Comparison of ENCODE assay signal across 9 cellular contexts in the genomic region with DNA sequence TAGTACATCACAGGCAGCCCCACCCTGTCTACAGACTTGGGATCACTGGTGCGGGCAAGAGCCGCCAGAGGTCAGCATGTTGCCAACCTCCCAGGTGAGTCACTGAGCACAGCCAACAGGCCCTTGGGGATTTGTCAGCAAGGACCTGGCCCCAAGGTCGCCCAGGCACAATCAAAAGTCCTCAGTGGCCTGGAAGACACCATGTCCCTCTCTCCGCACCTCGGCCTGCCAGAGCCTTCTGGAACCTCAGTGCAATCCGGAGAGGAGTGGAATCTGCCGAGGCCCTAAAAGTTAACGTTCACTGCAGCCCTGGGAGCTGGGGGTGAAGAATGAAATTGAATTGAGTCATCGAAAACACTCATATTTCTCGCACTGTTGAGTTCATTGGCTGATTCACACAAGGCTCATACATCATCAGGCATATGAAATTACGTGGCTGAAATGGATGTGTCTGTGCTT.
DNase-seq lines count a peak whose midpoint lies in the region; ATAC-seq and TF ChIP-seq lines count a peak whose summit lies in the region.
"Had no signal": no experiment of that assay in that cellular context is flagged by ENCODE, and none has a peak within 500 bp of the region (broad histone marks: within the 10 kb centered on the region; RNA-seq: fewer than 3 reads in every experiment).

No MANE protein-coding gene starts in this region.

- no peaks in the 10 kb centered on the region for H3K79me2 ChIP-seq in PC-9 (ENCODE audit: low read depth)

- WGBS in esophagus squamous epithelium, 2 donors = 42 to 57% methylated on average over 8 to 10 of the region's 11 CpGs

- peaks cover 5% of the 10 kb centered on the region for H3K36me3 Mint-ChIP-seq in stimulated activated effector memory CD8-positive, alpha-beta T cell treated with anti-CD3 and anti-CD28 coated beads, Interleukin-12 subunit alpha, Interleukin-12 subunit beta, amount 100 ng/mL, for 72 hours

- TF ChIP-seq POLR2A in esophagus squamous epithelium (IDR thresholded peaks at IDR 0.05) (no peak), erythroblast (IDR thresholded peaks at IDR 0.05; ENCODE audit: low read length) (no peak)

- H3K4me3 ChIP-seq in PC-9 (peak overlapping the region; percentile 15; the same call in 1 of the 2 replicates), esophagus squamous epithelium (no peak overlapping the region), tibial artery (no peak overlapping the region)

- 0 out of 2 replicates have a peak overlapping the region, but pooled peaks have one; percentile 1 for H2AFZ ChIP-seq in PC-9

- H3K9me3 ChIP-seq in PC-9 (ENCODE audit: insufficient read depth, low read depth) = no peaks in the 10 kb centered on the region
- H3K9me3 ChIP-seq in esophagus squamous epithelium = no peaks in the 10 kb centered on the region
- H3K9me3 ChIP-seq in tibial artery = peaks cover 0 to 8% (median 0%) of the 10 kb centered on the region in 3 donors

- peaks cover 25% of the 10 kb centered on the region for H3K4me1 Mint-ChIP-seq in stimulated activated effector memory CD8-positive, alpha-beta T cell treated with anti-CD3 and anti-CD28 coated beads, Interleukin-12 subunit alpha, Interleukin-12 subunit beta, amount 100 ng/mL, for 72 hours

- POLR2A ChIA-PET in PC-9 (lab: Charles Lee; ENCODE audit: unreplicated experiment) = no interaction called here

- no TSS peak for BruUV-seq in PC-9 (replicated peaks; lab: Mats Ljungman, UMichigan)

- no peaks in the 10 kb centered on the region for H4K20me1 ChIP-seq in PC-9 (ENCODE audit: insufficient read depth)

- H3F3A ChIP-seq in PC-9 (ENCODE audit: insufficient read depth, low read depth) = peaks cover 18% of the 10 kb centered on the region

- H3K4me2 ChIP-seq in PC-9 = peak overlapping the region; percentile 66

- H3K27ac ChIP-seq in PC-9 (peak overlapping the region; percentile 46), esophagus squamous epithelium (peak overlapping the region in 3 of 4 donors; percentile 52 to 73 (median 56)), tibial artery (no peak overlapping the region)

- H3K36me3 ChIP-seq in PC-9 (ENCODE audit: low read depth) (no peaks in the 10 kb centered on the region), esophagus squamous epithelium (peaks cover 0 to 20% (median 0%) of the 10 kb centered on the region in 3 donors), tibial artery (no peaks in the 10 kb centered on the region)

- intact Hi-C loops in PC-9 (cut with micrococcal nuclease; ENCODE audit: unreplicated experiment) = loop anchor here (1.0 to 5.0 kb wide), 3 partner anchors 128 to 738 kb away; a partner anchor contains a TSS
- intact Hi-C loops in esophagus squamous epithelium (cut with DNase I) = no loop called here
- intact Hi-C loops in tibial artery (cut with DNase I; ENCODE audit: low total_unique reads) = no loop called here

- TF ChIP-seq CTCF in PC-9 (conservative IDR thresholded peaks at IDR 0.05) = no peak; the same call in 1 of the 2 replicates
- peak in 3 of 6 experiments; percentile 13 to 37 (median 16) for TF ChIP-seq CTCF in esophagus squamous epithelium (IDR thresholded peaks at IDR 0.05)
- no peak for TF ChIP-seq CTCF in tibial artery (IDR thresholded peaks at IDR 0.05)

- no peak overlapping the region for H3K4me3 Mint-ChIP-seq in stimulated activated effector memory CD8-positive, alpha-beta T cell treated with anti-CD3 and anti-CD28 coated beads, Interleukin-12 subunit alpha, Interleukin-12 subunit beta, amount 100 ng/mL, for 72 hours
- H3K4me3 Mint-ChIP-seq: activated B cell treated with CpG ODN at 0.5 μM for 24 hours had no signal

- H3K9me3 Mint-ChIP-seq in stimulated activated effector memory CD8-positive, alpha-beta T cell treated with anti-CD3 and anti-CD28 coated beads, Interleukin-12 subunit alpha, Interleukin-12 subunit beta, amount 100 ng/mL, for 72 hours = no peaks in the 10 kb centered on the region
- H3K9me3 Mint-ChIP-seq: activated B cell treated with CpG ODN at 0.5 μM for 24 hours had no signal

- H3K27me3 ChIP-seq in PC-9 (ENCODE audit: insufficient read depth, low read depth) = no peaks in the 10 kb centered on the region
- H3K27me3 ChIP-seq in esophagus squamous epithelium = peaks cover 0 to 33% (median 0%) of the 10 kb centered on the region in 4 donors
- H3K27me3 ChIP-seq in tibial artery = peaks cover 0 to 69% of the 10 kb centered on the region in 2 donors

- CTCF ChIA-PET in PC-9 (lab: Charles Lee) = interaction anchor here (1.1 kb wide), 1 partner anchor 93 kb away, joined by 3 read pairs; no protein-coding TSS in a partner anchor

- H3K4me1 ChIP-seq in PC-9 (replicated peaks; ENCODE audit: insufficient read depth) (peaks cover 18% of the 10 kb centered on the region), esophagus squamous epithelium (peaks cover 0 to 12% (median 0%) of the 10 kb centered on the region in 3 donors), tibial artery (peaks cover 0 to 2% (median 0%) of the 10 kb centered on the region in 4 donors)

- no peaks in the 10 kb centered on the region for H3K9me2 ChIP-seq in PC-9 (ENCODE audit: insufficient read depth)

- ATAC-seq in stimulated activated effector memory CD8-positive, alpha-beta T cell treated with anti-CD3 and anti-CD28 coated beads, Interleukin-12 subunit alpha, Interleukin-12 subunit beta, amount 100 ng/mL, for 72 hours = peak; percentile 84
- no peak for ATAC-seq in GM19455 (IDR thresholded peaks at IDR 0.05; ENCODE audit: unreplicated experiment)

- H3K27ac Mint-ChIP-seq in stimulated activated effector memory CD8-positive, alpha-beta T cell treated with anti-CD3 and anti-CD28 coated beads, Interleukin-12 subunit alpha, Interleukin-12 subunit beta, amount 100 ng/mL, for 72 hours = no peak overlapping the region
- H3K27ac Mint-ChIP-seq: activated B cell treated with CpG ODN at 0.5 μM for 24 hours had no signal

- peak; percentile 17 for DNase-seq in DMS 273 (lab: John Stamatoyannopoulos, UW; ENCODE audit: unreplicated experiment)
- no peak for DNase-seq in DMS 273 treated with DMSO at 0.1 percent for 48 hours (lab: John Stamatoyannopoulos, UW)
- DNase-seq in PC-9 = peak; percentile 74 to 84
- DNase-seq in esophagus squamous epithelium (lab: John Stamatoyannopoulos, UW) = no peak
- no peak for DNase-seq in stimulated activated effector memory CD8-positive, alpha-beta T cell treated with anti-CD3 and anti-CD28 coated beads, Interleukin-12 subunit alpha, Interleukin-12 subunit beta, amount 100 ng/mL, for 72 hours (ENCODE audit: low spot score in 2 of 2)
- DNase-seq in erythroblast (lab: John Stamatoyannopoulos, UW) = no peak
- DNase-seq in tibial artery = no peak
- DNase-seq: activated B cell treated with CpG ODN at 0.5 μM for 24 hours had no signal

Comparison
In these comparisons a context has a peak if more than half of its experiments do, and no peak if none do; other contexts are left out.
1. DNase-seq: peak in DMS 273 (single experiment) and PC-9 (2 of 2); none in DMS 273 treated with DMSO at 0.1 percent for 48 hours (single experiment), esophagus squamous epithelium (single experiment), stimulated activated effector memory CD8-positive, alpha-beta T cell treated with anti-CD3 and anti-CD28 coated beads, Interleukin-12 subunit alpha, Interleukin-12 subunit beta, amount 100 ng/mL, for 72 hours (0 of 2), erythroblast (0 of 2) and tibial artery (0 of 2).
2. H3K27ac ChIP-seq: peak in PC-9 (single experiment) and esophagus squamous epithelium (3 of 4); none in tibial artery (0 of 2).